In genomic region chr15:89136818-89137772, GRCh38 we compare ENCODE assay signal across 1 cellular context.
TF ChIP-seq lines count a peak whose summit lies in the region.

No MANE protein-coding gene starts in this region.

TF ChIP-seq in HepG2, 621 proteins besides CTCF, POLR2A, EP300 and RAD21 (continued from another document and continues in another):
- TF ChIP-seq SIN3A (IDR thresholded peaks at IDR 0.05; ENCODE audit: borderline replicate concordance, low read depth, low read length) (no peak), SKI (IDR thresholded peaks at IDR 0.05; ENCODE audit: partially characterized antibody) (peak; percentile 77), ZBTB33 (CRISPR knock-in tag; IDR thresholded peaks at IDR 0.05) (peak; percentile 48; the same call in 1 of the 2 replicates), HDAC6 (IDR thresholded peaks at IDR 0.05; ENCODE audit: low read depth, low read length) (no peak), ZNF335 (CRISPR knock-in tag; IDR thresholded peaks at IDR 0.05) (peak; percentile 28; the same call in 1 of the 2 replicates), ZC3H4 (CRISPR knock-in tag; IDR thresholded peaks at IDR 0.05; ENCODE audit: borderline replicate concordance) (no peak), MLLT10 (CRISPR knock-in tag; IDR thresholded peaks at IDR 0.05) (no peak), ZNF496 (CRISPR knock-in tag; IDR thresholded peaks at IDR 0.05; ENCODE audit: insufficient replicate concordance) (no peak), ZNF841 (CRISPR knock-in tag; IDR thresholded peaks at IDR 0.05; ENCODE audit: borderline replicate concordance) (no peak), ZBTB44 (CRISPR knock-in tag; IDR thresholded peaks at IDR 0.05) (no peak), ZNF20 (CRISPR knock-in tag; IDR thresholded peaks at IDR 0.05) (no peak), SP1 (IDR thresholded peaks at IDR 0.05) (no peak), SP1 (CRISPR knock-in tag; IDR thresholded peaks at IDR 0.05) (no peak), ZBTB25 (CRISPR knock-in tag; IDR thresholded peaks at IDR 0.05) (peak; percentile 33; the same call in 1 of the 2 replicates), HOXA9 (CRISPR knock-in tag; IDR thresholded peaks at IDR 0.05; ENCODE audit: borderline replicate concordance) (no peak), ZNF724P (CRISPR knock-in tag; IDR thresholded peaks at IDR 0.05; ENCODE audit: borderline replicate concordance) (peak; percentile 42; the same call in 1 of the 2 replicates), ZNF556 (CRISPR knock-in tag; IDR thresholded peaks at IDR 0.05; ENCODE audit: borderline replicate concordance) (no peak), ZFX (CRISPR knock-in tag; IDR thresholded peaks at IDR 0.05; ENCODE audit: low read depth) (0 out of 2 replicates have a peak, but pooled peaks have one; percentile 32), NR2F6 (IDR thresholded peaks at IDR 0.05) (no peak; the same call in none of the 2 replicates), NR2F6 (CRISPR knock-in tag; IDR thresholded peaks at IDR 0.05) (peak; percentile 76), HOXD1 (CRISPR knock-in tag; IDR thresholded peaks at IDR 0.05) (no peak; the same call in 1 of the 2 replicates), MAFF (IDR thresholded peaks at IDR 0.05; ENCODE audit: low read depth, low read length) (0 out of 2 replicates have a peak, but pooled peaks have one; percentile 7), ZNF256 (CRISPR knock-in tag; conservative IDR thresholded peaks at IDR 0.05) (no peak), ATRX (CRISPR knock-in tag; IDR thresholded peaks at IDR 0.05; ENCODE audit: borderline replicate concordance) (no peak), FOSL2 (CRISPR knock-in tag; IDR thresholded peaks at IDR 0.05) (peak; percentile 82), FOXP1 (IDR thresholded peaks at IDR 0.05) (no peak), FOXP1 (CRISPR knock-in tag; IDR thresholded peaks at IDR 0.05) (peak; percentile 87), LRRFIP1 (CRISPR knock-in tag; conservative IDR thresholded peaks at IDR 0.05) (no peak), MTF1 (CRISPR knock-in tag; IDR thresholded peaks at IDR 0.05) (no peak), ZNF563 (CRISPR knock-in tag; IDR thresholded peaks at IDR 0.05) (no peak)
- TF ChIP-seq, protein P1, sequence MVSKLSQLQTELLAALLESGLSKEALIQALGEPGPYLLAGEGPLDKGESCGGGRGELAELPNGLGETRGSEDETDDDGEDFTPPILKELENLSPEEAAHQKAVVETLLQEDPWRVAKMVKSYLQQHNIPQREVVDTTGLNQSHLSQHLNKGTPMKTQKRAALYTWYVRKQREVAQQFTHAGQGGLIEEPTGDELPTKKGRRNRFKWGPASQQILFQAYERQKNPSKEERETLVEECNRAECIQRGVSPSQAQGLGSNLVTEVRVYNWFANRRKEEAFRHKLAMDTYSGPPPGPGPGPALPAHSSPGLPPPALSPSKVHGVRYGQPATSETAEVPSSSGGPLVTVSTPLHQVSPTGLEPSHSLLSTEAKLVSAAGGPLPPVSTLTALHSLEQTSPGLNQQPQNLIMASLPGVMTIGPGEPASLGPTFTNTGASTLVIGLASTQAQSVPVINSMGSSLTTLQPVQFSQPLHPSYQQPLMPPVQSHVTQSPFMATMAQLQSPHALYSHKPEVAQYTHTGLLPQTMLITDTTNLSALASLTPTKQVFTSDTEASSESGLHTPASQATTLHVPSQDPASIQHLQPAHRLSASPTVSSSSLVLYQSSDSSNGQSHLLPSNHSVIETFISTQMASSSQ (IDR thresholded peaks at IDR 0.05; ENCODE audit: low read depth), result peak; percentile 60
- TF ChIP-seq, protein P1 (CRISPR knock-in tag; IDR thresholded peaks at IDR 0.05; ENCODE audit: borderline replicate concordance), result peak; percentile 65; the same call in 1 of the 2 replicates
- TF ChIP-seq, protein P2, sequence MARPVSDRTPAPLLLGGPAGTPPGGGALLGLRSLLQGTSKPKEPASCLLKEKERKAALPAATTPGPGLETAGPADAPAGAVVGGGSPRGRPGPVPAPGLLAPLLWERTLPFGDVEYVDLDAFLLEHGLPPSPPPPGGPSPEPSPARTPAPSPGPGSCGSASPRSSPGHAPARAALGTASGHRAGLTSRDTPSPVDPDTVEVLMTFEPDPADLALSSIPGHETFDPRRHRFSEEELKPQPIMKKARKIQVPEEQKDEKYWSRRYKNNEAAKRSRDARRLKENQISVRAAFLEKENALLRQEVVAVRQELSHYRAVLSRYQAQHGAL (CRISPR knock-in tag; IDR thresholded peaks at IDR 0.05; ENCODE audit: not compliant biosample characterization), result no peak
- TF ChIP-seq, protein P3, sequence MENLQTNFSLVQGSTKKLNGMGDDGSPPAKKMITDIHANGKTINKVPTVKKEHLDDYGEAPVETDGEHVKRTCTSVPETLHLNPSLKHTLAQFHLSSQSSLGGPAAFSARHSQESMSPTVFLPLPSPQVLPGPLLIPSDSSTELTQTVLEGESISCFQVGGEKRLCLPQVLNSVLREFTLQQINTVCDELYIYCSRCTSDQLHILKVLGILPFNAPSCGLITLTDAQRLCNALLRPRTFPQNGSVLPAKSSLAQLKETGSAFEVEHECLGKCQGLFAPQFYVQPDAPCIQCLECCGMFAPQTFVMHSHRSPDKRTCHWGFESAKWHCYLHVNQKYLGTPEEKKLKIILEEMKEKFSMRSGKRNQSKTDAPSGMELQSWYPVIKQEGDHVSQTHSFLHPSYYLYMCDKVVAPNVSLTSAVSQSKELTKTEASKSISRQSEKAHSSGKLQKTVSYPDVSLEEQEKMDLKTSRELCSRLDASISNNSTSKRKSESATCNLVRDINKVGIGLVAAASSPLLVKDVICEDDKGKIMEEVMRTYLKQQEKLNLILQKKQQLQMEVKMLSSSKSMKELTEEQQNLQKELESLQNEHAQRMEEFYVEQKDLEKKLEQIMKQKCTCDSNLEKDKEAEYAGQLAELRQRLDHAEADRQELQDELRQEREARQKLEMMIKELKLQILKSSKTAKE (CRISPR knock-in tag; IDR thresholded peaks at IDR 0.05; ENCODE audit: borderline replicate concordance), result peak; percentile 85
- TF ChIP-seq, protein P4, sequence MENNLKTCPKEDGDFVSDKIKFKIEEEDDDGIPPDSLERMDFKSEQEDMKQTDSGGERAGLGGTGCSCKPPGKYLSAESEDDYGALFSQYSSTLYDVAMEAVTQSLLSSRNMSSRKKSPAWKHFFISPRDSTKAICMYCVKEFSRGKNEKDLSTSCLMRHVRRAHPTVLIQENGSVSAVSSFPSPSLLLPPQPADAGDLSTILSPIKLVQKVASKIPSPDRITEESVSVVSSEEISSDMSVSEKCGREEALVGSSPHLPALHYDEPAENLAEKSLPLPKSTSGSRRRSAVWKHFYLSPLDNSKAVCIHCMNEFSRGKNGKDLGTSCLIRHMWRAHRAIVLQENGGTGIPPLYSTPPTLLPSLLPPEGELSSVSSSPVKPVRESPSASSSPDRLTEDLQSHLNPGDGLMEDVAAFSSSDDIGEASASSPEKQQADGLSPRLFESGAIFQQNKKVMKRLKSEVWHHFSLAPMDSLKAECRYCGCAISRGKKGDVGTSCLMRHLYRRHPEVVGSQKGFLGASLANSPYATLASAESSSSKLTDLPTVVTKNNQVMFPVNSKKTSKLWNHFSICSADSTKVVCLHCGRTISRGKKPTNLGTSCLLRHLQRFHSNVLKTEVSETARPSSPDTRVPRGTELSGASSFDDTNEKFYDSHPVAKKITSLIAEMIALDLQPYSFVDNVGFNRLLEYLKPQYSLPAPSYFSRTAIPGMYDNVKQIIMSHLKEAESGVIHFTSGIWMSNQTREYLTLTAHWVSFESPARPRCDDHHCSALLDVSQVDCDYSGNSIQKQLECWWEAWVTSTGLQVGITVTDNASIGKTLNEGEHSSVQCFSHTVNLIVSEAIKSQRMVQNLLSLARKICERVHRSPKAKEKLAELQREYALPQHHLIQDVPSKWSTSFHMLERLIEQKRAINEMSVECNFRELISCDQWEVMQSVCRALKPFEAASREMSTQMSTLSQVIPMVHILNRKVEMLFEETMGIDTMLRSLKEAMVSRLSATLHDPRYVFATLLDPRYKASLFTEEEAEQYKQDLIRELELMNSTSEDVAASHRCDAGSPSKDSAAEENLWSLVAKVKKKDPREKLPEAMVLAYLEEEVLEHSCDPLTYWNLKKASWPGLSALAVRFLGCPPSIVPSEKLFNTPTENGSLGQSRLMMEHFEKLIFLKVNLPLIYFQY (CRISPR knock-in tag; IDR thresholded peaks at IDR 0.05; ENCODE audit: borderline replicate concordance), result no peak; the same call in 1 of the 2 replicates
- TF ChIP-seq, protein P5, sequence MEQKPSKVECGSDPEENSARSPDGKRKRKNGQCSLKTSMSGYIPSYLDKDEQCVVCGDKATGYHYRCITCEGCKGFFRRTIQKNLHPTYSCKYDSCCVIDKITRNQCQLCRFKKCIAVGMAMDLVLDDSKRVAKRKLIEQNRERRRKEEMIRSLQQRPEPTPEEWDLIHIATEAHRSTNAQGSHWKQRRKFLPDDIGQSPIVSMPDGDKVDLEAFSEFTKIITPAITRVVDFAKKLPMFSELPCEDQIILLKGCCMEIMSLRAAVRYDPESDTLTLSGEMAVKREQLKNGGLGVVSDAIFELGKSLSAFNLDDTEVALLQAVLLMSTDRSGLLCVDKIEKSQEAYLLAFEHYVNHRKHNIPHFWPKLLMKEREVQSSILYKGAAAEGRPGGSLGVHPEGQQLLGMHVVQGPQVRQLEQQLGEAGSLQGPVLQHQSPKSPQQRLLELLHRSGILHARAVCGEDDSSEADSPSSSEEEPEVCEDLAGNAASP (CRISPR knock-in tag; IDR thresholded peaks at IDR 0.05; ENCODE audit: borderline replicate concordance), result peak; percentile 99
- TF ChIP-seq, protein P6, sequence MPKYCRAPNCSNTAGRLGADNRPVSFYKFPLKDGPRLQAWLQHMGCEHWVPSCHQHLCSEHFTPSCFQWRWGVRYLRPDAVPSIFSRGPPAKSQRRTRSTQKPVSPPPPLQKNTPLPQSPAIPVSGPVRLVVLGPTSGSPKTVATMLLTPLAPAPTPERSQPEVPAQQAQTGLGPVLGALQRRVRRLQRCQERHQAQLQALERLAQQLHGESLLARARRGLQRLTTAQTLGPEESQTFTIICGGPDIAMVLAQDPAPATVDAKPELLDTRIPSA (CRISPR knock-in tag; IDR thresholded peaks at IDR 0.05; ENCODE audit: borderline replicate concordance), result no peak
